ENCODE assay signal across 8 cellular contexts in genomic region chr11:61695917-61696316, GRCh38. TPM values are rescaled to one million over a fixed set of nuclear protein-coding genes. Genes with fewer than 3 reads are reported as not detected.
DNase-seq lines count a peak whose midpoint lies in the region; ATAC-seq and TF ChIP-seq lines count a peak whose summit lies in the region.

No MANE protein-coding gene starts in this region.

- no peak overlapping the region for H2AFZ ChIP-seq in hepatocyte

- H3K4me3 ChIP-seq in HEK293 (ENCODE audit: low read depth, low read length) (no peak overlapping the region), adrenal gland (peak overlapping the region in 1 of 4 donors; percentile 22), hepatocyte (no peak overlapping the region)

- H3K9me3 ChIP-seq in HEK293 (ENCODE audit: control insufficient read depth, insufficient read depth, low read depth, low read length) (no peaks in the 10 kb centered on the region), adrenal gland (replicated peaks in 1 of 3) (no peaks in the 10 kb centered on the region), hepatocyte (ENCODE audit: low read depth) (no peaks in the 10 kb centered on the region)

- peaks cover 0 to 2% (median 0%) of the 10 kb centered on the region in 7 donors for H3K9me3 Mint-ChIP-seq in CD14-positive monocyte

- intact Hi-C loops in CD14-positive monocyte (cut with micrococcal nuclease) (loop anchor here in 1 of 2 donors (1.0 kb wide), 1 partner anchor 16 kb away; the partner anchor contains the start of gene DAGLA), adrenal gland (cut with DNase I) (no loop called here)

- H3K27me3 Mint-ChIP-seq in CD14-positive monocyte (ENCODE audit: low read depth in 3 of 3): peaks cover 0 to 2% (median 0%) of the 10 kb centered on the region in 3 donors

- H3K9me2 ChIP-seq in hepatocyte (replicated peaks; ENCODE audit: insufficient read depth): no peaks in the 10 kb centered on the region

- TF ChIP-seq CTCF in CD14-positive monocyte (IDR thresholded peaks at IDR 0.05) (no peak), HEK293 (tag by site-specific recombination; IDR thresholded peaks at IDR 0.05) (no peak), adrenal gland (IDR thresholded peaks at IDR 0.05) (peak in 1 of 6 experiments; percentile 12), hepatocyte (IDR thresholded peaks at IDR 0.05; ENCODE audit: poor library complexity) (no peak)

- POLR2A ChIA-PET in HEK293 (lab: Yijun Ruan, JAX): interaction anchor here (1.3 kb wide), 1 partner anchor 23 kb away, joined by 4 read pairs; no protein-coding TSS in a partner anchor

- in situ Hi-C loops in KBM-7 (cut with MboI; ENCODE audit: low pct_unique_long_range_greater_than_20kb, low sequenced_read_pairs): no loop called here

- ATAC-seq in GM18870 (IDR thresholded peaks at IDR 0.05; ENCODE audit: unreplicated experiment): no peak

- CTCF ChIA-PET in HEK293 (lab: Yijun Ruan, JAX): interaction anchor here (0.7 kb wide), 1 partner anchor 223 kb away, joined by 3 read pairs; no protein-coding TSS in a partner anchor

- H4K20me1 ChIP-seq in hepatocyte (ENCODE audit: insufficient read depth, poor library complexity, severe bottlenecking): peaks cover 4% of the 10 kb centered on the region

- H3K27ac ChIP-seq in HEK293 (ENCODE audit: extremely low read depth, low read depth, low read length): no peak overlapping the region
- H3K27ac ChIP-seq in adrenal gland: peak overlapping the region in 4 of 5 donors; percentile 13 to 78 (median 73)
- H3K27ac ChIP-seq in hepatocyte: peak overlapping the region; percentile 83

- peak; percentile 98 for DNase-seq in CD14-positive monocyte (ENCODE audit: low spot score)
- peak; percentile 86 to 92 (median 89) for DNase-seq in T-helper 1 cell
- DNase-seq in adrenal gland: peak; percentile 73 to 92 (median 90)
- DNase-seq in hepatocyte (ENCODE audit: low spot score): peak; percentile 76
- DNase-seq in stimulated activated CD4-positive, alpha-beta T cell treated with anti-CD3 and anti-CD28 coated beads, Interleukin-12 subunit alpha, Interleukin-12 subunit beta, amount 100 ng/mL, for 48 hours (ENCODE audit: low read depth in 2 of 3, low spot score in 1 of 3): peak; percentile 85 to 90 (median 87)
- no peak for DNase-seq in KBM-7

- peaks cover 4% of the 10 kb centered on the region in 2 donors for H3K36me3 Mint-ChIP-seq in CD14-positive monocyte

- H3K36me3 ChIP-seq in HEK293 (ENCODE audit: control insufficient read depth in 2 of 2, insufficient read depth in 1 of 2, low read length in 2 of 2): no peaks in the 10 kb centered on the region
- H3K36me3 ChIP-seq in adrenal gland (replicated peaks in 1 of 2): no peaks in the 10 kb centered on the region
- H3K36me3 ChIP-seq in hepatocyte (replicated peaks; ENCODE audit: insufficient read depth, low read depth): no peaks in the 10 kb centered on the region

- no peaks in the 10 kb centered on the region for H3K27me3 ChIP-seq in adrenal gland
- H3K27me3 ChIP-seq in hepatocyte: no peaks in the 10 kb centered on the region

- H3K4me1 Mint-ChIP-seq in CD14-positive monocyte: peaks cover 65% of the 10 kb centered on the region

- no peak for TF ChIP-seq POLR2A in adrenal gland (IDR thresholded peaks at IDR 0.05)

- H3K27ac Mint-ChIP-seq in CD14-positive monocyte: peak overlapping the region; percentile 93 to 97 (median 95)

- peaks cover 54% of the 10 kb centered on the region for H3K79me2 ChIP-seq in hepatocyte

- H3K4me2 ChIP-seq in hepatocyte: peak overlapping the region; percentile 61

- H3K4me1 ChIP-seq in HEK293 (ENCODE audit: control insufficient read depth, insufficient read depth, low read length): no peaks in the 10 kb centered on the region
- H3K4me1 ChIP-seq in adrenal gland (replicated peaks in 1 of 2): peaks cover 51 to 76% of the 10 kb centered on the region in 2 donors
- peaks cover 71% of the 10 kb centered on the region for H3K4me1 ChIP-seq in hepatocyte (ENCODE audit: insufficient read depth)

- 4 to 50% (median 8%) methylated on average over 1 to 17 of the region's 17 CpGs for WGBS in adrenal gland, 4 donors
- 55% methylated on average over 17 of the region's 17 CpGs for WGBS in hepatocyte (ENCODE audit: low lambda C conversion rate, missing lambda C conversion rate)

- H3K4me3 Mint-ChIP-seq in CD14-positive monocyte: peak overlapping the region; percentile 65 to 84

TF ChIP-seq in HEK293, 187 proteins besides CTCF, POLR2A, EP300 and RAD21:
- TF ChIP-seq ZNF114 (tag by site-specific recombination; IDR thresholded peaks at IDR 0.05) (no peak), ZNF785 (tag by site-specific recombination; IDR thresholded peaks at IDR 0.05) (no peak), GLI2 (tag by site-specific recombination; IDR thresholded peaks at IDR 0.05; ENCODE audit: borderline replicate concordance, low read depth) (no peak), ZNF140 (tag by site-specific recombination; IDR thresholded peaks at IDR 0.05) (no peak), ZFHX2 (tag by site-specific recombination; conservative IDR thresholded peaks at IDR 0.05) (peak; percentile 76), EGR2 (tag by site-specific recombination; IDR thresholded peaks at IDR 0.05; ENCODE audit: low read depth) (peak; percentile 63), HOXD13 (CRISPR knock-in tag; IDR thresholded peaks at IDR 0.05; ENCODE audit: borderline replicate concordance) (no peak)

RNA-seq across cellular contexts. Expression of gene DAGLA, which starts 15.7 kb away (rescaled TPM):
- polyA plus RNA-seq in CD14-positive monocyte (under 1 TPM; 0.16 to 0.73 TPM), adrenal gland (1 to 10 TPM in 2 of 3 donors, under 1 TPM in 1; 0.81 to 2.7 (median 1.5) TPM), hepatocyte (7.4 and 8.3 TPM in 2 replicates)
- total RNA-seq in adrenal gland (1 to 10 TPM; 1.0 to 4.2 (median 3.2) TPM), hepatocyte (5.5 and 8.9 TPM in 2 replicates)

RNA-seq across cellular contexts. Expression of gene MYRF, which starts 56.5 kb away (rescaled TPM):
- polyA plus RNA-seq in CD14-positive monocyte: under 1 TPM in 1 of 2 donors, not detected in 1; 0.18 TPM
- 1 to 10 TPM in 3 of 8 donors, under 1 TPM in 5; 0.13 to 2.6 (median 0.67) TPM for total RNA-seq in adrenal gland
- 1 to 10 TPM in 2 of 3 donors, under 1 TPM in 1; 0.61 to 1.4 (median 1.1) TPM for polyA plus RNA-seq in adrenal gland
- total RNA-seq in hepatocyte: 42.2 and 57.3 TPM in 2 replicates
- 96.7 and 115 TPM in 2 replicates for polyA plus RNA-seq in hepatocyte

Comparison
In these comparisons a context has a peak if more than half of its experiments do, and no peak if none do; other contexts are left out.
1. RNA of gene MYRF, which starts 56.5 kb away (polyA plus RNA-seq): 96.7 to 115 TPM in hepatocyte; 0.61 to 1.4 TPM in adrenal gland and 0.18 TPM in CD14-positive monocyte; every median in the first group is over 10 times any median in the second.